Comparison of ENCODE assay signal across 16 cellular contexts in genomic region chr3:82293867-82294266, GRCh38.
DNase-seq lines count a peak whose midpoint lies in the region; ATAC-seq and TF ChIP-seq lines count a peak whose summit lies in the region.
"Had no signal": no experiment of that assay in that cellular context is flagged by ENCODE, and none has a peak within 500 bp of the region (broad histone marks: within the 10 kb centered on the region; RNA-seq: fewer than 3 reads in every experiment).

No MANE protein-coding gene starts in this region.

- in situ Hi-C loops in astrocyte of the cerebellum (cut with HindIII; ENCODE audit: low sequenced_read_pairs): no loop called here

- no peaks in the 10 kb centered on the region for H3K27me3 ChIP-seq in body of pancreas
- H3K27me3 ChIP-seq in A673 (replicated peaks; ENCODE audit: insufficient read depth, low read depth, low read length, poor library complexity): no peaks in the 10 kb centered on the region
- no peaks in the 10 kb centered on the region for H3K27me3 ChIP-seq in spleen (replicated peaks in 1 of 7)

- no peaks in the 10 kb centered on the region for H3K36me3 ChIP-seq in body of pancreas (replicated peaks in 1 of 2; ENCODE audit: insufficient read depth in 1 of 2, low read depth in 2 of 2)
- H3K36me3 ChIP-seq in A673 (ENCODE audit: insufficient read depth, low read length, poor library complexity, severe bottlenecking): no peaks in the 10 kb centered on the region
- H3K36me3 ChIP-seq in spleen: no peaks in the 10 kb centered on the region

- H3K9me3 ChIP-seq in body of pancreas (no peaks in the 10 kb centered on the region), A673 (ENCODE audit: low read depth, low read length, poor library complexity, severe bottlenecking) (no peaks in the 10 kb centered on the region), spleen (peaks cover 0 to 16% (median 7%) of the 10 kb centered on the region in 8 donors)

- no peak for TF ChIP-seq POLR2A in body of pancreas (IDR thresholded peaks at IDR 0.05)
- no peak for TF ChIP-seq POLR2A in spleen (IDR thresholded peaks at IDR 0.05)

- CTCF ChIA-PET in A673 (lab: Charles Lee): no interaction called here

- BruUV-seq in A673 (replicated peaks; lab: Mats Ljungman, UMichigan): no TSS peak

- ATAC-seq in GM19023 (IDR thresholded peaks at IDR 0.05; ENCODE audit: unreplicated experiment) (peak; percentile 78), GM21786 (IDR thresholded peaks at IDR 0.05; ENCODE audit: unreplicated experiment) (peak; percentile 81), HG03108 (IDR thresholded peaks at IDR 0.05; ENCODE audit: unreplicated experiment) (peak; percentile 73), body of pancreas (no peak)
- ATAC-seq: activated T-helper 17 cell treated with anti-CD3 and anti-CD28 coated beads, Interleukin-2, amount 50 U/mL, for 72 hours; CD8-positive, alpha-beta T cell; stimulated activated naive CD8-positive, alpha-beta T cell treated with anti-CD3 and anti-CD28 coated beads, Interleukin-15, amount 100 ng/mL, for 72 hours had no signal

- H3K4me3 ChIP-seq in astrocyte of the cerebellum (ENCODE audit: low read depth, low read length) (no peak overlapping the region), body of pancreas (no peak overlapping the region), A673 (ENCODE audit: low read depth, low read length, poor library complexity, severe bottlenecking) (no peak overlapping the region), spleen (no peak overlapping the region)

- H3K27ac ChIP-seq in body of pancreas (no peak overlapping the region), A673 (ENCODE audit: low read depth, low read length, poor library complexity, severe bottlenecking) (no peak overlapping the region), spleen (no peak overlapping the region)
- H3K27ac ChIP-seq: epithelial cell of prostate, HL-60 had no signal

- TF ChIP-seq CTCF in astrocyte of the cerebellum (IDR thresholded peaks at IDR 0.05; ENCODE audit: low read depth, low read length, missing control alignments): no peak
- no peak for TF ChIP-seq CTCF in body of pancreas (IDR thresholded peaks at IDR 0.05)
- TF ChIP-seq CTCF in A673 (conservative IDR thresholded peaks at IDR 0.05; ENCODE audit: low read depth, low read length): no peak
- no peak for TF ChIP-seq CTCF in spleen (IDR thresholded peaks at IDR 0.05 in 8 of 11, conservative IDR thresholded peaks at IDR 0.05 in 3 of 11)

- intact Hi-C loops in body of pancreas (cut with DNase I) (no loop called here), A673 (cut with micrococcal nuclease; ENCODE audit: unreplicated experiment) (no loop called here), spleen (cut with DNase I; ENCODE audit: low total_unique reads) (no loop called here)

- no peaks in the 10 kb centered on the region for H3K4me1 ChIP-seq in body of pancreas
- no peaks in the 10 kb centered on the region for H3K4me1 ChIP-seq in A673 (ENCODE audit: insufficient read depth, low read length, poor library complexity, severe bottlenecking)
- H3K4me1 ChIP-seq in spleen: no peaks in the 10 kb centered on the region

- peak; percentile 4 for DNase-seq in astrocyte of the cerebellum (ENCODE audit: low read depth)
- no peak for DNase-seq in body of pancreas
- DNase-seq in A673 (ENCODE audit: low spot score): no peak
- no peak for DNase-seq in HT-29 (ENCODE audit: low spot score)
- no peak for DNase-seq in spleen
- DNase-seq: CD8-positive, alpha-beta T cell; posterior cingulate gyrus; SIG-M5; stimulated activated CD4-positive, alpha-beta T cell treated with anti-CD3 and anti-CD28 coated beads, Interleukin-4, amount 100 ng/mL, for 1 hour; stimulated activated naive CD8-positive, alpha-beta T cell treated with anti-CD3 and anti-CD28 coated beads, Interleukin-15, amount 100 ng/mL, for 72 hours had no signal

- POLR2A ChIA-PET in A673 (lab: Charles Lee; ENCODE audit: low non-redundant PET): no interaction called here
